In genomic region chr19:15113245-15114152, GRCh38 we compare ENCODE assay signal across 21 cellular contexts. TPM values are rescaled to one million over a fixed set of nuclear protein-coding genes. Genes with fewer than 3 reads are reported as not detected.
DNase-seq lines count a peak whose midpoint lies in the region; ATAC-seq and TF ChIP-seq lines count a peak whose summit lies in the region.
"Had no signal": no experiment of that assay in that cellular context is flagged by ENCODE, and none has a peak within 500 bp of the region (broad histone marks: within the 10 kb centered on the region; RNA-seq: fewer than 3 reads in every experiment).

No MANE protein-coding gene starts in this region.

- ATAC-seq in HG02970 (IDR thresholded peaks at IDR 0.05; ENCODE audit: low FRiP score, unreplicated experiment) = no peak
- no peak for ATAC-seq in HG02938 (IDR thresholded peaks at IDR 0.05; ENCODE audit: unreplicated experiment)
- ATAC-seq: body of pancreas; natural killer cell treated with Interleukin-12 subunit alpha and Interleukin-12 subunit beta and Interleukin-15 and Interleukin-18, amount 100 ng/mL, for 72 hours; stimulated activated memory B cell treated with anti-CD40 and anti-IgM and Interleukin-4, amounts not matched to agents 10 μg/mL and 1 μg/mL and 100 μg/mL, for 72 hours had no signal

- no peak overlapping the region for H3K4ac ChIP-seq in neuronal stem cell (ENCODE audit: low read length)

- no peak overlapping the region for H4K8ac ChIP-seq in neuronal stem cell (ENCODE audit: low read depth, low read length)

- no peaks in the 10 kb centered on the region for H3K27me3 ChIP-seq in neuronal stem cell (ENCODE audit: control insufficient read depth in 3 of 3, insufficient read depth in 3 of 3, low read depth in 1 of 3, low read length in 3 of 3)
- H3K27me3 ChIP-seq: BE2C, body of pancreas, esophagus squamous epithelium had no signal

- H2BK5ac ChIP-seq in neuronal stem cell (ENCODE audit: low read length) = peak overlapping the region; percentile 53

- peaks cover 68 to 94% of the 10 kb centered on the region in 2 donors for H3K36me3 ChIP-seq in neuronal stem cell (replicated peaks in 1 of 2; ENCODE audit: control insufficient read depth in 2 of 2, insufficient read depth in 2 of 2, low read length in 2 of 2)

- DNase-seq in coronary artery (ENCODE audit: low spot score) (no peak), neuronal stem cell (ENCODE audit: low spot score) (no peak), T1000 (lab: John Stamatoyannopoulos, UW) (no peak)
- no peak for DNase-seq in central memory CD4-positive, alpha-beta T cell
- DNase-seq: activated CD4-positive, alpha-beta T cell treated with anti-CD3 and anti-CD28 coated beads for 4 hours; activated naive CD4-positive, alpha-beta T cell treated with anti-CD3 and anti-CD28 coated beads for 36 hours; BE2C; body of pancreas; esophagus squamous epithelium; NCI-H2029 treated with DMSO at 0.1 percent for 48 hours; NCI-H524; OCI-M1; trophoblast cell had no signal

- H3K27ac ChIP-seq in coronary artery = peak overlapping the region; percentile 11 to 80
- no peak overlapping the region for H3K27ac ChIP-seq in neuronal stem cell (replicated peaks; ENCODE audit: low read length)
- H3K27ac ChIP-seq: body of pancreas, prostate gland had no signal

- H3K14ac ChIP-seq in neuronal stem cell (ENCODE audit: low read length) = no peak overlapping the region

- H3K4me3 ChIP-seq in coronary artery = no peak overlapping the region
- H3K4me3 ChIP-seq in neuronal stem cell (ENCODE audit: low read length in 2 of 2) = no peak overlapping the region
- H3K4me3 ChIP-seq: body of pancreas, esophagus squamous epithelium, prostate gland had no signal

- TF ChIP-seq POLR2A in GM18951 (IDR thresholded peaks at IDR 0.05; ENCODE audit: extremely low read depth, insufficient read depth, insufficient read length) = peak; percentile 17

- H4K91ac ChIP-seq in neuronal stem cell (ENCODE audit: low read depth, low read length, poor library complexity) = no peak overlapping the region

- H2BK120ac ChIP-seq in neuronal stem cell (ENCODE audit: low read depth, low read length) = no peak overlapping the region

- H2BK15ac ChIP-seq in neuronal stem cell (ENCODE audit: low read length) = no peak overlapping the region

- no peak overlapping the region for H3K18ac ChIP-seq in neuronal stem cell (ENCODE audit: low read length)

- peaks cover 3 to 4% of the 10 kb centered on the region in 2 donors for H3K9me3 ChIP-seq in neuronal stem cell (replicated peaks in 1 of 2; ENCODE audit: control insufficient read depth in 2 of 2, insufficient read depth in 1 of 2, low read depth in 1 of 2, low read length in 2 of 2)
- H3K9me3 ChIP-seq: BE2C, body of pancreas, esophagus squamous epithelium, prostate gland had no signal

- TF ChIP-seq EP300 in Ishikawa (IDR thresholded peaks at IDR 0.05; ENCODE audit: borderline replicate concordance) = no peak

- TF ChIP-seq CTCF in coronary artery (IDR thresholded peaks at IDR 0.05) = no peak

- no peak overlapping the region for H3K4me2 ChIP-seq in neuronal stem cell (ENCODE audit: insufficient read depth, low read length, poor library complexity, severe bottlenecking)

- in situ Hi-C loops in GM18951 (cut with MboI; ENCODE audit: low sequenced_read_pairs, unreplicated experiment) = no loop called here

- WGBS in neuronal stem cell (ENCODE audit: extremely low coverage in 2 of 2, insufficient read length in 2 of 2, insufficient replicate concordance in 1 of 2), 2 donors = no CpG with 5 or more reads among the region's 58 CpGs

- H3K9ac ChIP-seq in neuronal stem cell (ENCODE audit: low read depth, low read length, poor library complexity) = no peak overlapping the region

- TF ChIP-seq RAD21 in Ishikawa (IDR thresholded peaks at IDR 0.05; ENCODE audit: low read depth) = no peak

- no peak overlapping the region for H2AFZ ChIP-seq in neuronal stem cell (ENCODE audit: low read length)

- no peak overlapping the region for H2AK5ac ChIP-seq in neuronal stem cell (ENCODE audit: low read depth, low read length)

- no peak overlapping the region for H3K23ac ChIP-seq in neuronal stem cell (ENCODE audit: low read depth, low read length, poor library complexity)

- peaks cover 14% of the 10 kb centered on the region for H3K79me1 ChIP-seq in neuronal stem cell (ENCODE audit: low read depth, low read length)

- H3K4me1 ChIP-seq in neuronal stem cell (ENCODE audit: control insufficient read depth in 2 of 2, insufficient read depth in 1 of 2, low read depth in 1 of 2, low read length in 2 of 2) = peaks cover 0 to 3% of the 10 kb centered on the region in 2 donors
- H3K4me1 ChIP-seq: BE2C, body of pancreas, prostate gland had no signal

- H2BK12ac ChIP-seq in neuronal stem cell (ENCODE audit: low read length) = no peak overlapping the region

TF ChIP-seq in Ishikawa, 13 proteins besides CTCF, POLR2A, EP300 and RAD21:
- TF ChIP-seq CEBPB (IDR thresholded peaks at IDR 0.05) (peak; percentile 54), ZBTB7A (IDR thresholded peaks at IDR 0.05; ENCODE audit: low read depth) (no peak)
- TF ChIP-seq, protein P1, sequence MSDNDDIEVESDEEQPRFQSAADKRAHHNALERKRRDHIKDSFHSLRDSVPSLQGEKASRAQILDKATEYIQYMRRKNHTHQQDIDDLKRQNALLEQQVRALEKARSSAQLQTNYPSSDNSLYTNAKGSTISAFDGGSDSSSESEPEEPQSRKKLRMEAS (IDR thresholded peaks at IDR 0.05) = no peak

RNA-seq across cellular contexts. Expression of gene SYDE1, which starts 6.3 kb away (rescaled TPM):
- 12.9 TPM for polyA plus RNA-seq in neuronal stem cell (2013, experiment 1 of 2)
- 13.2 TPM for polyA plus RNA-seq in neuronal stem cell (2013, experiment 2 of 2)

RNA-seq across cellular contexts. Expression of gene OR1I1, which starts 31.5 kb away (rescaled TPM):
- polyA plus RNA-seq in neuronal stem cell (2013, experiment 1 of 2) = not detected
- polyA plus RNA-seq in neuronal stem cell (2013, experiment 2 of 2) = not detected
- polyA plus RNA-seq: keratinocyte had no signal
